ENCODE assay signal across 1 cellular context in genomic region chrX:47662144-47662657, GRCh38.
TF ChIP-seq lines count a peak whose summit lies in the region.

No MANE protein-coding gene starts in this region.

TF ChIP-seq in K562, 482 proteins besides CTCF, POLR2A, EP300 and RAD21 (continued from another document and continues in another):
- no peak for TF ChIP-seq HSF4 (CRISPR knock-in tag; IDR thresholded peaks at IDR 0.05; ENCODE audit: borderline replicate concordance)
- peak; percentile 93 for TF ChIP-seq MECOM (CRISPR knock-in tag; IDR thresholded peaks at IDR 0.05)
- TF ChIP-seq NFRKB (IDR thresholded peaks at IDR 0.05; ENCODE audit: low read depth): 0 out of 2 replicates have a peak, but pooled peaks have one; percentile 76
- no peak for TF ChIP-seq ZBTB1 (CRISPR knock-in tag; IDR thresholded peaks at IDR 0.05; ENCODE audit: borderline replicate concordance, low read depth)
- no peak for TF ChIP-seq PREB (CRISPR knock-in tag; IDR thresholded peaks at IDR 0.05)
- no peak for TF ChIP-seq PHB (CRISPR knock-in tag; IDR thresholded peaks at IDR 0.05)
- no peak for TF ChIP-seq ESRRA (IDR thresholded peaks at IDR 0.05; ENCODE audit: borderline replicate concordance, low read depth)
- no peak for TF ChIP-seq ARHGAP35 (IDR thresholded peaks at IDR 0.05; ENCODE audit: partially characterized antibody)
- no peak for TF ChIP-seq CUX1 (CRISPR knock-in tag; IDR thresholded peaks at IDR 0.05)
- peak; percentile 76 for TF ChIP-seq CTBP1 (IDR thresholded peaks at IDR 0.05; ENCODE audit: borderline replicate concordance)
- TF ChIP-seq ZNF175 (CRISPR knock-in tag; IDR thresholded peaks at IDR 0.05; ENCODE audit: low read depth): no peak; the same call in 1 of the 2 replicates
- no peak for TF ChIP-seq TOE1 (IDR thresholded peaks at IDR 0.05; ENCODE audit: borderline replicate concordance)
- no peak for TF ChIP-seq TOE1 (CRISPR knock-in tag; IDR thresholded peaks at IDR 0.05; ENCODE audit: borderline replicate concordance, low read depth)
- TF ChIP-seq SMAD1 (IDR thresholded peaks at IDR 0.05; ENCODE audit: low read depth, low read length, partially characterized antibody): no peak
- no peak for TF ChIP-seq ZNF75A (CRISPR knock-in tag; IDR thresholded peaks at IDR 0.05)
- TF ChIP-seq GTF2B (IDR thresholded peaks at IDR 0.05; ENCODE audit: extremely low read depth, insufficient read length): no peak
- no peak for TF ChIP-seq NBN (IDR thresholded peaks at IDR 0.05; ENCODE audit: low read depth)
- TF ChIP-seq ZBTB12 (CRISPR knock-in tag; IDR thresholded peaks at IDR 0.05): no peak
- no peak for TF ChIP-seq TAF15 (IDR thresholded peaks at IDR 0.05; ENCODE audit: low read depth, low read length)
- TF ChIP-seq SMC3 (conservative IDR thresholded peaks at IDR 0.05; ENCODE audit: insufficient read depth, low read depth, low read length): no peak
- no peak for TF ChIP-seq BRD4 (IDR thresholded peaks at IDR 0.05)
- TF ChIP-seq TARDBP (IDR thresholded peaks at IDR 0.05): no peak
- TF ChIP-seq TFAM (CRISPR knock-in tag; conservative IDR thresholded peaks at IDR 0.05): no peak
- peak in 1 of 2 experiments; percentile 66; a peak in 2 of 3 replicates for TF ChIP-seq CBX3 (IDR thresholded peaks at IDR 0.05; ENCODE audit: borderline replicate concordance in 1 of 2, low read length in 2 of 2)
- TF ChIP-seq HOXB6 (CRISPR knock-in tag; IDR thresholded peaks at IDR 0.05; ENCODE audit: borderline replicate concordance): no peak
- no peak for TF ChIP-seq KDM4B (IDR thresholded peaks at IDR 0.05; ENCODE audit: borderline replicate concordance in 2 of 2, low read depth in 1 of 2)
- peak; percentile 84 for TF ChIP-seq L3MBTL2 (IDR thresholded peaks at IDR 0.05)
- TF ChIP-seq PRDM10 (IDR thresholded peaks at IDR 0.05; ENCODE audit: partially characterized antibody): peak; percentile 29
- TF ChIP-seq MGA (IDR thresholded peaks at IDR 0.05): peak; percentile 73
- TF ChIP-seq MXI1 (IDR thresholded peaks at IDR 0.05; ENCODE audit: low read depth, low read length): 0 out of 2 replicates have a peak, but pooled peaks have one; percentile 20
- no peak for TF ChIP-seq MTA1 (IDR thresholded peaks at IDR 0.05; ENCODE audit: borderline replicate concordance)
- TF ChIP-seq SMARCE1 (IDR thresholded peaks at IDR 0.05): peak; percentile 95
- peak; percentile 64 for TF ChIP-seq POLR2AphosphoS5 (IDR thresholded peaks at IDR 0.05; ENCODE audit: control insufficient read depth, insufficient read depth, low read depth, low read length)
- TF ChIP-seq PCBP1 (IDR thresholded peaks at IDR 0.05; ENCODE audit: low read depth, low read length, poor library complexity, severe bottlenecking): no peak
- no peak; the same call in 1 of the 2 replicates for TF ChIP-seq MEF2D (tag; conservative IDR thresholded peaks at IDR 0.05; ENCODE audit: low read depth)
- TF ChIP-seq ZNF274 (IDR thresholded peaks at IDR 0.05; ENCODE audit: borderline replicate concordance, low read depth, low read length): no peak
- TF ChIP-seq HLTF (IDR thresholded peaks at IDR 0.05): no peak
- TF ChIP-seq C11orf30 (IDR thresholded peaks at IDR 0.05; ENCODE audit: low read depth): no peak; the same call in 1 of the 2 replicates
